Comparison of ENCODE assay signal across 24 cellular contexts in genomic region chr5:101103874-101104273, GRCh38.
"Had no signal": no experiment of that assay in that cellular context is flagged by ENCODE, and none has a peak within 500 bp of the region (broad histone marks: within the 10 kb centered on the region; RNA-seq: fewer than 3 reads in every experiment).

No MANE protein-coding gene starts in this region.

- H3K9me3 ChIP-seq: stomach had no signal

- DNase-seq: activated B cell treated with CpG ODN at 0.5 μM for 24 hours; activated CD4-positive, alpha-beta memory T cell treated with anti-CD3 and anti-CD28 coated beads, Interleukin-2, amount 10 ng/mL, durations not matched to agents 7 days and 5 days; activated CD4-positive, alpha-beta T cell treated with anti-CD3 and anti-CD28 coated beads for 4 hours; activated CD8-positive, alpha-beta memory T cell treated with anti-CD3 and anti-CD28 coated beads, Interleukin-2, amount 10 ng/mL, durations not matched to agents 7 days and 5 days; activated naive CD4-positive, alpha-beta T cell treated with anti-CD3 and anti-CD28 coated beads for 36 hours; aorta; brain microvascular endothelial cell; central memory CD4-positive, alpha-beta T cell; dorsolateral prefrontal cortex; foreskin melanocyte; glutamatergic neuron; kidney; stimulated activated CD4-positive, alpha-beta T cell treated with anti-CD3 and anti-CD28 coated beads, Interleukin-4, amount 100 ng/mL, for 1 hour; stomach had no signal

- H3K27ac ChIP-seq: brain microvascular endothelial cell, dorsolateral prefrontal cortex, epithelial cell of prostate, parathyroid adenoma, stomach had no signal

- H3K4me3 Mint-ChIP-seq: activated B cell treated with CpG ODN at 0.5 μM for 24 hours; activated CD4-positive, alpha-beta memory T cell treated with anti-CD3 and anti-CD28 coated beads, Interleukin-2, amount 10 ng/mL, durations not matched to agents 7 days and 5 days; activated CD8-positive, alpha-beta memory T cell treated with anti-CD3 and anti-CD28 coated beads, Interleukin-2, amount 10 ng/mL, durations not matched to agents 7 days and 5 days; activated naive CD4-positive, alpha-beta T cell treated with anti-CD3 and anti-CD28 coated beads for 36 hours; mesothelial cell of epicardium; natural killer cell treated with Interleukin-12 subunit alpha and Interleukin-12 subunit beta and Interleukin-15 and Interleukin-18, amount 100 ng/mL, for 72 hours; type B pancreatic cell had no signal

- H3K9me3 Mint-ChIP-seq: activated B cell treated with CpG ODN at 0.5 μM for 24 hours; activated CD4-positive, alpha-beta memory T cell treated with anti-CD3 and anti-CD28 coated beads, Interleukin-2, amount 10 ng/mL, durations not matched to agents 7 days and 5 days; activated naive CD4-positive, alpha-beta T cell treated with anti-CD3 and anti-CD28 coated beads for 36 hours; activated T-helper 2 cell treated with anti-CD3 and anti-CD28 coated beads, Interferon-gamma antibody, Interleukin-2, Interleukin-4, amounts not matched to agents 10 μg/mL and 5 μg/mL and 100 μg/mL, durations not matched to agents 14 hours and 24 hours and 36 hours; natural killer cell treated with Interleukin-12 subunit alpha and Interleukin-12 subunit beta and Interleukin-15 and Interleukin-18, amount 100 ng/mL, for 72 hours; type B pancreatic cell had no signal

- H3K27ac Mint-ChIP-seq: activated B cell treated with CpG ODN at 0.5 μM for 24 hours; activated CD4-positive, alpha-beta memory T cell treated with anti-CD3 and anti-CD28 coated beads, Interleukin-2, amount 10 ng/mL, durations not matched to agents 7 days and 5 days; activated CD8-positive, alpha-beta memory T cell treated with anti-CD3 and anti-CD28 coated beads, Interleukin-2, amount 10 ng/mL, durations not matched to agents 7 days and 5 days; activated naive CD4-positive, alpha-beta T cell treated with anti-CD3 and anti-CD28 coated beads for 36 hours; activated T-helper 2 cell treated with anti-CD3 and anti-CD28 coated beads, Interferon-gamma antibody, Interleukin-2, Interleukin-4, amounts not matched to agents 10 μg/mL and 5 μg/mL and 100 μg/mL, durations not matched to agents 14 hours and 24 hours and 36 hours; mesothelial cell of epicardium; natural killer cell treated with Interleukin-12 subunit alpha and Interleukin-12 subunit beta and Interleukin-15 and Interleukin-18, amount 100 ng/mL, for 72 hours had no signal

- H3K36me3 Mint-ChIP-seq: activated CD8-positive, alpha-beta memory T cell treated with anti-CD3 and anti-CD28 coated beads, Interleukin-2, amount 10 ng/mL, durations not matched to agents 7 days and 5 days; mesothelial cell of epicardium; natural killer cell treated with Interleukin-12 subunit alpha and Interleukin-12 subunit beta and Interleukin-15 and Interleukin-18, amount 100 ng/mL, for 72 hours; type B pancreatic cell had no signal

- H3K4me1 Mint-ChIP-seq: activated B cell treated with CpG ODN at 0.5 μM for 24 hours; activated CD4-positive, alpha-beta memory T cell treated with anti-CD3 and anti-CD28 coated beads, Interleukin-2, amount 10 ng/mL, durations not matched to agents 7 days and 5 days; activated CD8-positive, alpha-beta memory T cell treated with anti-CD3 and anti-CD28 coated beads, Interleukin-2, amount 10 ng/mL, durations not matched to agents 7 days and 5 days had no signal

- H3K36me3 ChIP-seq: brain microvascular endothelial cell, stomach had no signal

- H3K27me3 Mint-ChIP-seq: activated B cell treated with CpG ODN at 0.5 μM for 24 hours; activated CD4-positive, alpha-beta memory T cell treated with anti-CD3 and anti-CD28 coated beads, Interleukin-2, amount 10 ng/mL, durations not matched to agents 7 days and 5 days; natural killer cell treated with Interleukin-12 subunit alpha and Interleukin-12 subunit beta and Interleukin-15 and Interleukin-18, amount 100 ng/mL, for 72 hours; type B pancreatic cell had no signal

- H3K4me1 ChIP-seq: parathyroid adenoma, stomach had no signal

- H3K9ac ChIP-seq: parathyroid adenoma had no signal

- FAIRE-seq: colon, kidney had no signal

- H3K4me3 ChIP-seq: dorsolateral prefrontal cortex, smooth muscle cell, stomach had no signal

- ATAC-seq: activated CD8-positive, alpha-beta memory T cell treated with anti-CD3 and anti-CD28 coated beads, Interleukin-2, amount 10 ng/mL, durations not matched to agents 7 days and 5 days; left lobe of liver; natural killer cell treated with Interleukin-12 subunit alpha and Interleukin-12 subunit beta and Interleukin-15 and Interleukin-18, amount 100 ng/mL, for 72 hours; sciatic nerve had no signal

- H2AFZ ChIP-seq: parathyroid adenoma had no signal

- H3K79me2 ChIP-seq: parathyroid adenoma had no signal

- H3K4me2 ChIP-seq: smooth muscle cell had no signal

- H3K27me3 ChIP-seq: brain microvascular endothelial cell, dorsolateral prefrontal cortex, stomach had no signal
